ENCODE assay signal across 8 cellular contexts in genomic region chr1:153783233-153784190, GRCh38. TPM values are rescaled to one million over a fixed set of nuclear protein-coding genes. Genes with fewer than 3 reads are reported as not detected.
A peak's percentile ranks its signal among the peaks of the same experiment; 100 is the strongest.
DNase-seq lines count a peak whose midpoint lies in the region; ATAC-seq and TF ChIP-seq lines count a peak whose summit lies in the region.

No MANE protein-coding gene starts in this region.

- TF ChIP-seq CTCF in BE2C (IDR thresholded peaks at IDR 0.05; ENCODE audit: low read depth, low read length) (no peak), coronary artery (IDR thresholded peaks at IDR 0.05) (no peak), left lung (IDR thresholded peaks at IDR 0.05) (peak in 1 of 2 donors; percentile 37)

- no peaks in the 10 kb centered on the region for H3K36me3 ChIP-seq in BE2C
- peaks cover 0 to 14% of the 10 kb centered on the region in 2 donors for H3K36me3 ChIP-seq in left lung

- H3K27ac ChIP-seq in coronary artery (peak overlapping the region; percentile 88 to 97), left lung (peak overlapping the region; percentile 95 to 97)

- H3K4me1 ChIP-seq in BE2C (no peaks in the 10 kb centered on the region), left lung (peaks cover 7 to 24% of the 10 kb centered on the region in 2 donors)

- intact Hi-C loops in left lung (cut with DNase I): no loop called here

- no peaks in the 10 kb centered on the region for H3K27me3 ChIP-seq in BE2C
- no peaks in the 10 kb centered on the region for H3K27me3 ChIP-seq in left lung

- peak overlapping the region; percentile 75 for H3K4me3 ChIP-seq in BE2C (ENCODE audit: low read depth, low read length)
- H3K4me3 ChIP-seq in coronary artery: peak overlapping the region; percentile 69
- H3K4me3 ChIP-seq in left lung: peak overlapping the region; percentile 37 to 58

- peak; percentile 92 for ATAC-seq in HG03439 (IDR thresholded peaks at IDR 0.05; ENCODE audit: unreplicated experiment)
- ATAC-seq in left lung: peak; percentile 99

- DNase-seq in BE2C (peak; percentile 95), GM19238 (ENCODE audit: insufficient read length, low spot score) (peak; percentile 96), NCI-H510A treated with DMSO at 0.1 percent for 48 hours (lab: John Stamatoyannopoulos, UW) (peak; percentile 87), coronary artery (ENCODE audit: low spot score) (peak; percentile 95), left lung (peak; percentile 93 to 98)
- peak; percentile 93 for DNase-seq in activated CD4-positive, alpha-beta T cell treated with anti-CD3 and anti-CD28 coated beads for 48 hours
- peak; percentile 85 for DNase-seq in stimulated activated CD4-positive, alpha-beta T cell treated with anti-CD3 and anti-CD28 coated beads, Interleukin-2, amount 100 ng/mL, for 4 hours (ENCODE audit: low read depth)

- no peaks in the 10 kb centered on the region for H3K9me3 ChIP-seq in BE2C
- H3K9me3 ChIP-seq in left lung: no peaks in the 10 kb centered on the region

RNA-seq across cellular contexts. Expression of gene SLC27A3, which starts 8.3 kb away (rescaled TPM):
- 70.5 TPM for polyA plus RNA-seq in BE2C (2012; ENCODE audit: insufficient read depth, insufficient read length, low read depth)
- 10 to 100 TPM; 56.5 to 68.6 TPM for total RNA-seq in left lung

RNA-seq across cellular contexts. Expression of gene INTS3, which starts 55.7 kb away (rescaled TPM):
- 51.8 TPM for polyA plus RNA-seq in BE2C (2012; ENCODE audit: insufficient read depth, insufficient read length, low read depth)
- total RNA-seq in left lung: 10 to 100 TPM; 50.5 to 57.5 TPM

Comparison
In these comparisons a context has a peak if more than half of its experiments do, and no peak if none do; other contexts are left out.
1. Peak in every context shown above with its lines: DNase-seq, ATAC-seq, H3K4me3 ChIP-seq and H3K27ac ChIP-seq.